Comparison of ENCODE assay signal across 8 cellular contexts in genomic region chr1:227734858-227735780, GRCh38. TPM values are rescaled to one million over a fixed set of nuclear protein-coding genes. Genes with fewer than 3 reads are reported as not detected.
DNase-seq lines count a peak whose midpoint lies in the region; ATAC-seq and TF ChIP-seq lines count a peak whose summit lies in the region.

Gene JMJD4 (minus strand): TSS chr1:227735302. CDS start chr1:227735273, 29 bp downstream.
Gene SNAP47 (plus strand): TSS chr1:227735435. CDS start chr1:227747737, 12,302 bp downstream.

- no peaks in the 10 kb centered on the region for H3K9me3 ChIP-seq in right lobe of liver

- ATAC-seq in GM19395 (IDR thresholded peaks at IDR 0.05; ENCODE audit: unreplicated experiment) (peak; percentile 93), HG03558 (IDR thresholded peaks at IDR 0.05; ENCODE audit: extremely low read depth, unreplicated experiment) (peak; percentile 87), right lobe of liver (peak; percentile 87 to 92 (median 90))

- intact Hi-C loops in right lobe of liver (cut with DNase I) = loop anchor here in 1 of 2 donors (5.0 kb wide), 1 partner anchor 173 kb away; the partner anchor contains the start of gene ZNF678

- no peak for TF ChIP-seq CTCF in C4-2B (conservative IDR thresholded peaks at IDR 0.05)
- no peak for TF ChIP-seq CTCF in right lobe of liver (IDR thresholded peaks at IDR 0.05)

- no peaks in the 10 kb centered on the region for H3K27me3 ChIP-seq in right lobe of liver

- WGBS in right lobe of liver (ENCODE audit: insufficient coverage, low coverage, low lambda C conversion rate, missing lambda C conversion rate) = under 1% methylated on average over 43 of the region's 104 CpGs

- peak; percentile 91 for DNase-seq in NCI-H774 (lab: John Stamatoyannopoulos, UW)
- DNase-seq in activated CD4-positive, alpha-beta T cell treated with anti-CD3 and anti-CD28 coated beads, Interleukin-2, amount 50 U/mL, for 48 hours = peak; percentile 91 to 93
- peak; percentile 82 to 93 for DNase-seq in dermis microvascular lymphatic vessel endothelial cell (ENCODE audit: low read depth in 2 of 2)
- DNase-seq in right lobe of liver = peak; percentile 92 to 94 (median 93)
- DNase-seq in stimulated activated CD4-positive, alpha-beta T cell treated with anti-CD3 and anti-CD28 coated beads, Interleukin-4, amount 100 ng/mL, for 24 hours = peak; percentile 94

- peak within 1 kb of the TSS; percentile 76 to 98 (median 96) for H3K4me3 ChIP-seq in right lobe of liver

- peaks cover 0 to 29% (median 13%) of the 10 kb centered on the region in 4 donors for H3K4me1 ChIP-seq in right lobe of liver

- H3K27ac ChIP-seq in C4-2B (peak within 1 kb of the TSS; percentile 92), right lobe of liver (peak within 1 kb of the TSS; percentile 72 to 82 (median 73))

- peaks cover 0 to 13% (median 5%) of the 10 kb centered on the region in 4 donors for H3K36me3 ChIP-seq in right lobe of liver

- TF ChIP-seq POLR2A in right lobe of liver (IDR thresholded peaks at IDR 0.05) = peak; percentile 85

RNA-seq across cellular contexts. Expression of gene JMJD4, which starts in this region (rescaled TPM):
- total RNA-seq in dermis microvascular lymphatic vessel endothelial cell (15.9 and 29.5 TPM in 2 replicates), right lobe of liver (10 to 100 TPM in 2 of 6 experiments, 1 to 10 TPM in 4; 7.2 to 17.7 (median 9.5) TPM)

RNA-seq across cellular contexts. Expression of gene SNAP47, which starts in this region (rescaled TPM):
- 27.6 and 31.4 TPM in 2 replicates for total RNA-seq in dermis microvascular lymphatic vessel endothelial cell
- total RNA-seq in right lobe of liver = 10 to 100 TPM; 15.2 to 32.5 (median 24.8) TPM

Comparison
In these comparisons a context has a peak if more than half of its experiments do, and no peak if none do; other contexts are left out.
1. Peak in every context shown above with its lines: DNase-seq, ATAC-seq, H3K4me3 ChIP-seq and H3K27ac ChIP-seq.